9 cellular contexts compared by ENCODE assay signal in the genomic region with DNA sequence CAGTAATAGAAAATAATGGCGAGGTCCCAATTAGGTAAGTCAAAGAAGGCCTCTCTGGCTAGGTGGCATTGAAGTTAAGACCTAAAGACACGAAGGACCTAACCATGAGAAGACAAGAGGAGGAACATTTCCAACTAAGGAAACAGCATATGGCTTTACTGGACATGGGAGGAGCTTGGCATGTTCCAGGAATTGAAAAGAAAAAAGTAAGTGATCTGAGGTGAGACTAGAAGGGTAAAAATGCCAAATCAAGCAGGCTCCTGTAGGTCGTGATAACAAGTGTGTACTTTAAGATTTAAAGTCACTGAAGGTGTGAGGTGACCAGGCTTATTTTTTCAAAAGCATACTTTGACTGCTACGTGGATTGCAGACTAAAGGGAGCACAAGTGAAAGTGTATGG.
"Had no signal": no experiment of that assay in that cellular context is flagged by ENCODE, and none has a peak within 500 bp of the region (broad histone marks: within the 10 kb centered on the region; RNA-seq: fewer than 3 reads in every experiment).

No MANE protein-coding gene starts in this region.

- H2AFZ ChIP-seq: GM23248 had no signal

- H3K4me3 ChIP-seq: GM23248, HAP-1 had no signal

- H3K9ac ChIP-seq: GM23248 had no signal

- H3K4me1 Mint-ChIP-seq: IgD-negative memory B cell had no signal

- H3K27ac Mint-ChIP-seq: HFFc6, IgD-negative memory B cell had no signal

- H3K27me3 Mint-ChIP-seq: IgD-negative memory B cell had no signal

- H3K9me3 Mint-ChIP-seq: HFFc6, IgD-negative memory B cell had no signal

- H3K27ac ChIP-seq: GM23248, HL-60 had no signal

- H3K4me3 Mint-ChIP-seq: HFFc6, IgD-negative memory B cell had no signal

- H3K4me1 ChIP-seq: HAP-1 had no signal

- DNase-seq: GM23248, GOT3, H7, HFFc6 had no signal

- FAIRE-seq: HepG2 had no signal

- H3K9me3 ChIP-seq: HAP-1 had no signal

- ATAC-seq: HCT116, HepG2 had no signal
